14 cellular contexts compared by ENCODE assay signal in genomic region chr17:63113167-63113566, GRCh38.
DNase-seq lines count a peak whose midpoint lies in the region; ATAC-seq, FAIRE-seq and TF ChIP-seq lines count a peak whose summit lies in the region.
"Had no signal": no experiment of that assay in that cellular context is flagged by ENCODE, and none has a peak within 500 bp of the region (broad histone marks: within the 10 kb centered on the region; RNA-seq: fewer than 3 reads in every experiment).

No MANE protein-coding gene starts in this region.

- H3K4me3 ChIP-seq in cardiac muscle cell (no peak overlapping the region), OCI-LY3 (ENCODE audit: low read length) (no peak overlapping the region), fibroblast of villous mesenchyme (ENCODE audit: low read depth, low read length) (no peak overlapping the region)
- H3K4me3 ChIP-seq: BLaER1 treated with 17β-estradiol and CSF1 and Interleukin-3, amounts not matched to agents 10 nM and 100 nM had no signal

- no peak overlapping the region for H3K27ac ChIP-seq in cardiac muscle cell
- no peak overlapping the region for H3K27ac ChIP-seq in OCI-LY3 (ENCODE audit: low read length)
- H3K27ac ChIP-seq: BLaER1 treated with 17β-estradiol and CSF1 and Interleukin-3, amounts not matched to agents 10 nM and 100 nM had no signal

- peak; percentile 30 for TF ChIP-seq CTCF in cardiac muscle cell (IDR thresholded peaks at IDR 0.05; ENCODE audit: low read depth, low read length)
- TF ChIP-seq CTCF in OCI-LY3 (IDR thresholded peaks at IDR 0.05; ENCODE audit: low read depth, low read length), result peak; percentile 69
- TF ChIP-seq CTCF in fibroblast of villous mesenchyme (IDR thresholded peaks at IDR 0.05; ENCODE audit: insufficient read depth, low read depth, low read length), result peak; percentile 37

- peaks cover 3% of the 10 kb centered on the region for H3K36me3 ChIP-seq in cardiac muscle cell
- H3K36me3 ChIP-seq in OCI-LY3 (replicated peaks; ENCODE audit: low read depth, low read length), result no peaks in the 10 kb centered on the region
- H3K36me3 ChIP-seq: BLaER1 treated with 17β-estradiol and CSF1 and Interleukin-3, amounts not matched to agents 10 nM and 100 nM had no signal

- H3K27me3 ChIP-seq in cardiac muscle cell (no peaks in the 10 kb centered on the region), OCI-LY3 (ENCODE audit: low read depth, low read length) (no peaks in the 10 kb centered on the region)
- H3K27me3 ChIP-seq: BLaER1 treated with 17β-estradiol and CSF1 and Interleukin-3, amounts not matched to agents 10 nM and 100 nM had no signal

- H3K4me2 ChIP-seq in OCI-LY3 (ENCODE audit: low read length), result no peak overlapping the region
- H3K4me2 ChIP-seq: BLaER1 treated with 17β-estradiol and CSF1 and Interleukin-3, amounts not matched to agents 10 nM and 100 nM had no signal

- no peak for FAIRE-seq in urothelium cell line (lab: Jason Lieb, UNC)
- FAIRE-seq: GM18507 had no signal

- H3K9ac ChIP-seq in OCI-LY3 (ENCODE audit: low read length), result no peak overlapping the region
- H3K9ac ChIP-seq: BLaER1 treated with 17β-estradiol and CSF1 and Interleukin-3, amounts not matched to agents 10 nM and 100 nM had no signal

- DNase-seq in cardiac muscle cell (ENCODE audit: low read depth in 1 of 2, low spot score in 1 of 2), result peak in 1 of 2 donors; percentile 17
- DNase-seq in left cardiac atrium, result no peak
- peak; percentile 27 for DNase-seq in fibroblast of villous mesenchyme (ENCODE audit: low read depth)
- DNase-seq in urothelium cell line (ENCODE audit: low spot score), result peak; percentile 28
- DNase-seq in AML-193 (lab: John Stamatoyannopoulos, UW), result no peak
- DNase-seq: activated T-cell treated with anti-CD3 and anti-CD28 coated beads for 4 hours, foreskin melanocyte, NCI-H226, T-helper 1 cell had no signal

- H3K9me3 ChIP-seq in cardiac muscle cell (ENCODE audit: low read depth), result no peaks in the 10 kb centered on the region
- no peaks in the 10 kb centered on the region for H3K9me3 ChIP-seq in OCI-LY3 (ENCODE audit: insufficient read depth, low read length)
- H3K9me3 ChIP-seq: BLaER1 treated with 17β-estradiol and CSF1 and Interleukin-3, amounts not matched to agents 10 nM and 100 nM had no signal

- no peak overlapping the region for H2AFZ ChIP-seq in OCI-LY3 (ENCODE audit: low read depth, low read length)

- peaks cover 18% of the 10 kb centered on the region for H3K4me1 ChIP-seq in cardiac muscle cell (ENCODE audit: low read depth)
- H3K4me1 ChIP-seq in OCI-LY3 (ENCODE audit: low read length), result peaks cover 10% of the 10 kb centered on the region; the same call in 1 of the 2 replicates
- H3K4me1 ChIP-seq: BLaER1 treated with 17β-estradiol and CSF1 and Interleukin-3, amounts not matched to agents 10 nM and 100 nM had no signal

- H3K79me2 ChIP-seq in OCI-LY3 (ENCODE audit: low read length), result no peaks in the 10 kb centered on the region

- ATAC-seq in left cardiac atrium (no peak), GM18870 (IDR thresholded peaks at IDR 0.05; ENCODE audit: unreplicated experiment) (no peak), HG02885 (IDR thresholded peaks at IDR 0.05; ENCODE audit: poor library complexity, unreplicated experiment) (no peak)

- intact Hi-C loops in left cardiac atrium (cut with DNase I), result no loop called here

- H4K20me1 ChIP-seq in OCI-LY3 (ENCODE audit: insufficient read depth, low read length), result no peaks in the 10 kb centered on the region

Comparison
In these comparisons a context has a peak if more than half of its experiments do, and no peak if none do; other contexts are left out.
1. DNase-seq: peak in fibroblast of villous mesenchyme (single experiment) and urothelium cell line (single experiment); none in left cardiac atrium (single experiment) and AML-193 (0 of 2).
2. Peak in every context shown above with its lines, with median percentiles within 50 percentile points of each other: CTCF ChIP-seq.